ENCODE assay signal across 24 cellular contexts in genomic region chr1:114479134-114479533, GRCh38.
"Had no signal": no experiment of that assay in that cellular context is flagged by ENCODE, and none has a peak within 500 bp of the region (broad histone marks: within the 10 kb centered on the region; RNA-seq: fewer than 3 reads in every experiment).

No MANE protein-coding gene starts in this region.

- H3K27ac Mint-ChIP-seq: activated naive CD4-positive, alpha-beta T cell treated with anti-CD3 and anti-CD28 coated beads, Interleukin-2, amount 50 U/mL, for 72 hours; activated T-helper 17 cell treated with anti-CD3 and anti-CD28 coated beads, Interleukin-2, amount 50 U/mL, for 72 hours; neural progenitor cell had no signal

- DNase-seq: activated CD4-positive, alpha-beta T cell treated with anti-CD3 and anti-CD28 coated beads for 48 hours; activated CD4-positive, alpha-beta T cell treated with anti-CD3 and anti-CD28 coated beads, Interleukin-2, amount 50 U/mL, for 48 hours; activated CD8-positive, alpha-beta memory T cell treated with anti-CD3 and anti-CD28 coated beads, Interleukin-2, amount 50 U/mL, for 4 hours; activated gamma-delta T cell treated with Interleukin-2 at 50 U/mL for 16 hours; activated T-cell treated with anti-CD3 and anti-CD28 coated beads, Interleukin-2, amount 50 U/mL, for 1 hour; adrenal gland; aorta; body of pancreas; cerebellar nuclear complex; colonic mucosa; effector memory CD4-positive, alpha-beta T cell; left cardiac atrium; left ventricle myocardium superior; occipital lobe; stimulated activated CD4-positive, alpha-beta T cell treated with anti-CD3 and anti-CD28 coated beads, Interleukin-1b, Interleukin-23, amount 100 ng/mL, for 48 hours; stimulated activated naive CD4-positive, alpha-beta T cell; T-helper 9 cell; tibial artery; upper lobe of right lung had no signal

- H3K4me3 Mint-ChIP-seq: activated T-helper 17 cell treated with anti-CD3 and anti-CD28 coated beads, Interleukin-2, amount 50 U/mL, for 72 hours; neural progenitor cell had no signal

- H3K4me1 Mint-ChIP-seq: neural progenitor cell had no signal

- ATAC-seq: activated CD4-positive, CD25-positive, alpha-beta regulatory T cell treated with anti-CD3 and anti-CD28 coated beads, Interleukin-2, amount 50 U/mL, for 24 hours; activated naive CD4-positive, alpha-beta T cell treated with anti-CD3 and anti-CD28 coated beads, Interleukin-2, amount 50 U/mL, for 72 hours; activated T-helper 17 cell treated with anti-CD3 and anti-CD28 coated beads, Interleukin-2, amount 50 U/mL, for 72 hours; body of pancreas; gastroesophageal sphincter; left cardiac atrium; left ventricle myocardium superior; upper lobe of right lung had no signal

- H3K27me3 Mint-ChIP-seq: activated T-helper 17 cell treated with anti-CD3 and anti-CD28 coated beads, Interleukin-2, amount 50 U/mL, for 72 hours had no signal
